Comparison of ENCODE assay signal across 1 cellular context in genomic region chr15:73951591-73951990, GRCh38.
TF ChIP-seq lines count a peak whose summit lies in the region.

No MANE protein-coding gene starts in this region.

TF ChIP-seq in GM23338, 12 proteins besides CTCF, POLR2A, EP300 and RAD21 (continued from another document):
- TF ChIP-seq REST (IDR thresholded peaks at IDR 0.05; ENCODE audit: unreplicated experiment) (no peak), CREB1 (CRISPR knock-in tag; IDR thresholded peaks at IDR 0.05; ENCODE audit: low read depth) (no peak), ZNF331 (CRISPR knock-in tag; IDR thresholded peaks at IDR 0.05; ENCODE audit: low read depth) (no peak), POLR2AphosphoS5 (IDR thresholded peaks at IDR 0.05; ENCODE audit: low read depth) (no peak; the same call in 1 of the 2 replicates), JUNB (IDR thresholded peaks at IDR 0.05; ENCODE audit: unreplicated experiment) (no peak), STAT1 (IDR thresholded peaks at IDR 0.05; ENCODE audit: unreplicated experiment) (no peak)
